8 cellular contexts compared by ENCODE assay signal in the genomic region with DNA sequence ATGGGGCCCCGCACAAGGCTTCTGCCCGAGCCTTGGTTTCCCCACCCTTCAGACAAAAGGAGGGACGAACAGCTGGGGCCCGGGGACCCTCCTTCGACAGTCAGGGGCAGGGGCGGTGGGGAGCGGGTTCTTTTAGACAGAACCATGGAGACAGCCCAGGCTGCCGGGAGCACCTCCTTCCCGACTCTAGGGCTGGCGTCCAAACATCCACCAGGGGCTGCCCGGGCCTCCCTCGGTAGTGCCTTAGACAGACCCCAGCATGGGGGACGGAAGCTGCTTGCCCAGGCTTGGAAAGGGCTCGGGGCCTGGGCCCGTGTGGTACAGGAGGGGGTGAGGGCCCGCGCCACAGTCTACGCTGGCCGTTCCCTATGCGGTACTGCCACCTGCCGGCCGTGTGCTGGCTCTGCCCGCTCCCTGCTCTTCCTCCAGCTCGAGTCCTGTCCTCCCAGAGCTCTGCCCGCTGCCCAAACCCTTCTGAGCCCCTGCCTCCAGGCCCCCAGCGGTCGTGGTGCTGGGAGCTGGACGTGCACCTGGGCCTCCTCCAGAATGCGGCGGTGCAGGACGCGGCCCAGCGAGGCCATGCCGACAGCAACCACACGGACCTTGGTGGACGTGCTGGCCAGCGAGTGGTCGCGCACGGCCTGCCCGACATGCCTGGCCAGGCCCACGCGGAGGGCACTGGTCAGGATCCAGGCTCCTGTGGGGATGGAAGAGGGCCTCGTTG. TPM values are rescaled to one million over a fixed set of nuclear protein-coding genes. Genes with fewer than 3 reads are reported as not detected.
DNase-seq lines count a peak whose midpoint lies in the region; ATAC-seq and TF ChIP-seq lines count a peak whose summit lies in the region.

No MANE protein-coding gene starts in this region.

- POLR2A ChIA-PET in PC-9 (lab: Charles Lee; ENCODE audit: unreplicated experiment): no interaction called here

- intact Hi-C loops in PC-9 (cut with micrococcal nuclease; ENCODE audit: unreplicated experiment): loop anchor here (1.0 kb wide), 1 partner anchor 20 kb away; a partner anchor contains a TSS

- TF ChIP-seq CTCF in GM13976 (IDR thresholded peaks at IDR 0.05; ENCODE audit: borderline replicate concordance, control extremely low read depth, extremely low read depth, insufficient read depth, missing control alignments): peak; percentile 96
- TF ChIP-seq CTCF in PC-9 (conservative IDR thresholded peaks at IDR 0.05): peak; percentile 77
- peak; percentile 74 for TF ChIP-seq CTCF in fibroblast of mammary gland (conservative IDR thresholded peaks at IDR 0.05; ENCODE audit: control insufficient read depth, insufficient read depth, low read depth, low read length)
- TF ChIP-seq CTCF in neural cell (IDR thresholded peaks at IDR 0.05; ENCODE audit: poor library complexity, severe bottlenecking): peak; percentile 88

- H3K4me3 ChIP-seq in Jurkat, Clone E6-1 (ENCODE audit: low read length): no peak overlapping the region
- H3K4me3 ChIP-seq in PC-9 (no peak overlapping the region), fibroblast of mammary gland (ENCODE audit: control insufficient read depth, low read depth, low read length) (no peak overlapping the region), neural cell (ENCODE audit: low read length) (no peak overlapping the region)

- H3K9me3 ChIP-seq in PC-9 (ENCODE audit: insufficient read depth, low read depth) (no peaks in the 10 kb centered on the region), neural cell (ENCODE audit: low read length) (no peaks in the 10 kb centered on the region)

- ATAC-seq in GM19467 (IDR thresholded peaks at IDR 0.05; ENCODE audit: unreplicated experiment): no peak

- H2AFZ ChIP-seq in PC-9: no peak overlapping the region
- no peak overlapping the region for H2AFZ ChIP-seq in neural cell (ENCODE audit: low read depth, low read length)

- H3F3A ChIP-seq in PC-9 (ENCODE audit: insufficient read depth, low read depth) (no peaks in the 10 kb centered on the region), neural cell (ENCODE audit: insufficient read depth, low read length, poor library complexity, severe bottlenecking) (no peaks in the 10 kb centered on the region)

- H3K27ac ChIP-seq in PC-9: no peak overlapping the region
- no peak overlapping the region for H3K27ac ChIP-seq in neural cell (ENCODE audit: low read length)

- H3K79me2 ChIP-seq in PC-9 (ENCODE audit: low read depth): no peaks in the 10 kb centered on the region
- no peaks in the 10 kb centered on the region for H3K79me2 ChIP-seq in neural cell (replicated peaks; ENCODE audit: insufficient read depth, low read length)

- H3K4me2 ChIP-seq in PC-9: 0 out of 2 replicates have a peak overlapping the region, but pooled peaks have one; percentile 36
- H3K4me2 ChIP-seq in neural cell (ENCODE audit: low read length): no peak overlapping the region

- no peak for TF ChIP-seq EP300 in neural cell (conservative IDR thresholded peaks at IDR 0.05; ENCODE audit: poor library complexity, severe bottlenecking)

- no peaks in the 10 kb centered on the region for H3K9me2 ChIP-seq in PC-9 (ENCODE audit: insufficient read depth)
- no peaks in the 10 kb centered on the region for H3K9me2 ChIP-seq in neural cell (ENCODE audit: insufficient read depth, low read length)

- no peak overlapping the region for H3K9ac ChIP-seq in neural cell (ENCODE audit: low read length)

- no peaks in the 10 kb centered on the region for H4K20me1 ChIP-seq in PC-9 (ENCODE audit: insufficient read depth)
- H4K20me1 ChIP-seq in neural cell (ENCODE audit: insufficient read depth): no peaks in the 10 kb centered on the region

- no peaks in the 10 kb centered on the region for H3K4me1 ChIP-seq in PC-9 (replicated peaks; ENCODE audit: insufficient read depth)

- peak; percentile 77 for TF ChIP-seq RAD21 in neural cell (conservative IDR thresholded peaks at IDR 0.05)

- H3K36me3 ChIP-seq in PC-9 (ENCODE audit: low read depth) (no peaks in the 10 kb centered on the region), neural cell (ENCODE audit: insufficient read depth, low read length) (no peaks in the 10 kb centered on the region)

- peak; percentile 96 for DNase-seq in GM13976 (ENCODE audit: low spot score)
- DNase-seq in Jurkat, Clone E6-1 (ENCODE audit: low read depth, low spot score): peak; percentile 39
- DNase-seq in PC-9: peak; percentile 37 to 54
- peak; percentile 77 to 84 for DNase-seq in activated T-cell treated with anti-CD3 and anti-CD28 coated beads, Interleukin-2, amount 50 U/mL, for 48 hours
- peak; percentile 56 for DNase-seq in fibroblast of mammary gland (ENCODE audit: low read depth)
- peak; percentile 65 for DNase-seq in stimulated activated naive CD4-positive, alpha-beta T cell treated with Interleukin-2 at 50 U/mL for 16 hours (lab: John Stamatoyannopoulos, UW)

- BruUV-seq in PC-9 (replicated peaks; lab: Mats Ljungman, UMichigan): no TSS peak

- CTCF ChIA-PET in PC-9 (lab: Charles Lee): interaction anchor here (0.5 to 2.8 kb wide), 4 partner anchors 111 to 271 kb away, joined by 3 to 29 read pairs (median 6); no protein-coding TSS in a partner anchor

- H3K27me3 ChIP-seq in PC-9 (ENCODE audit: insufficient read depth, low read depth): peaks cover 10% of the 10 kb centered on the region; the same call in 1 of the 2 replicates
- no peaks in the 10 kb centered on the region for H3K27me3 ChIP-seq in neural cell (ENCODE audit: insufficient read depth, low read depth, low read length)

- in situ Hi-C loops in GM13976 (cut with MboI; ENCODE audit: low sequenced_read_pairs, unreplicated experiment): loop anchor here (10.0 kb wide), 1 partner anchor 216 kb away; no protein-coding TSS in a partner anchor

TF ChIP-seq in neural cell, 6 proteins besides CTCF, POLR2A, EP300 and RAD21:
- TF ChIP-seq TAF1 (IDR thresholded peaks at IDR 0.05; ENCODE audit: low read depth): no peak
- TF ChIP-seq SMC3 (conservative IDR thresholded peaks at IDR 0.05; ENCODE audit: poor library complexity): peak; percentile 78

RNA-seq across cellular contexts. Expression of a gene that starts 20.1 kb away (rescaled TPM):
- 50.0 TPM for polyA plus RNA-seq in Jurkat, Clone E6-1 (2012; ENCODE audit: insufficient read depth, insufficient read length)
- 35.6 and 49.3 TPM in 2 replicates for total RNA-seq in PC-9 (2021)
- 54.3 and 62.2 TPM in 2 replicates for polyA plus RNA-seq in neural cell
- 46.3 and 60.9 TPM in 2 replicates for polyA minus RNA-seq in neural cell

RNA-seq across cellular contexts. Expression of a gene that starts 23.6 kb away (rescaled TPM):
- 0.39 TPM for polyA plus RNA-seq in Jurkat, Clone E6-1 (2012; ENCODE audit: insufficient read depth, insufficient read length)
- not detected in 2 replicates for total RNA-seq in PC-9 (2021)
- polyA plus RNA-seq in neural cell: not detected in 2 replicates
- not detected in 2 replicates for polyA minus RNA-seq in neural cell

RNA-seq across cellular contexts. Expression of a gene that starts 24.1 kb away (rescaled TPM):
- not detected for polyA plus RNA-seq in Jurkat, Clone E6-1 (2012; ENCODE audit: insufficient read depth, insufficient read length)
- total RNA-seq in PC-9 (2021): 0.55 TPM in 1 of 2 replicates, not detected in the other
- not detected in 2 replicates for polyA plus RNA-seq in neural cell
- not detected in 2 replicates for polyA minus RNA-seq in neural cell

RNA-seq across cellular contexts. Expression of a gene that starts 43.6 kb away (rescaled TPM):
- polyA plus RNA-seq in Jurkat, Clone E6-1 (2012; ENCODE audit: insufficient read depth, insufficient read length): 271 TPM
- 180 and 231 TPM in 2 replicates for total RNA-seq in PC-9 (2021)
- polyA plus RNA-seq in neural cell: 96.2 and 97.8 TPM in 2 replicates
- polyA minus RNA-seq in neural cell: 67.9 and 69.3 TPM in 2 replicates

Comparison
In these comparisons a context has a peak if more than half of its experiments do, and no peak if none do; other contexts are left out.
1. DNase-seq: peak in every context shown above with its lines; median percentile 96 in GM13976; 80 in activated T-cell treated with anti-CD3 and anti-CD28 coated beads, Interleukin-2, amount 50 U/mL, for 48 hours; 65 in stimulated activated naive CD4-positive, alpha-beta T cell treated with Interleukin-2 at 50 U/mL for 16 hours; 56 in fibroblast of mammary gland; 46 in PC-9; 39 in Jurkat, Clone E6-1.